In genomic region chr14:31243860-31244259, GRCh38 we compare ENCODE assay signal across 15 cellular contexts. TPM values are rescaled to one million over a fixed set of nuclear protein-coding genes. Genes with fewer than 3 reads are reported as not detected.
DNase-seq lines count a peak whose midpoint lies in the region; ATAC-seq and TF ChIP-seq lines count a peak whose summit lies in the region.
"Had no signal": no experiment of that assay in that cellular context is flagged by ENCODE, and none has a peak within 500 bp of the region (broad histone marks: within the 10 kb centered on the region; RNA-seq: fewer than 3 reads in every experiment).

No MANE protein-coding gene starts in this region.

- no peak for ATAC-seq in GM19463 (IDR thresholded peaks at IDR 0.05; ENCODE audit: unreplicated experiment)
- ATAC-seq: activated CD8-positive, alpha-beta memory T cell treated with anti-CD3 and anti-CD28 coated beads, Interleukin-2, amount 10 ng/mL, durations not matched to agents 7 days and 5 days; body of pancreas; stimulated activated naive CD8-positive, alpha-beta T cell treated with anti-CD3 and anti-CD28 coated beads, Interleukin-15, amount 100 ng/mL, for 72 hours had no signal

- H4K91ac ChIP-seq in mesenchymal stem cell (ENCODE audit: low read length) = no peak overlapping the region

- no peaks in the 10 kb centered on the region for H3K9me3 ChIP-seq in PC-9 (ENCODE audit: insufficient read depth, low read depth)
- H3K9me3 ChIP-seq in esophagus squamous epithelium = no peaks in the 10 kb centered on the region
- H3K9me3 ChIP-seq in mesenchymal stem cell (ENCODE audit: control insufficient read depth, low read length) = no peaks in the 10 kb centered on the region
- H3K9me3 ChIP-seq: body of pancreas had no signal

- POLR2A ChIA-PET in PC-9 (lab: Charles Lee; ENCODE audit: unreplicated experiment) = interaction anchor here (0.6 kb wide), 1 partner anchor 78 kb away, joined by 12 read pairs; no protein-coding TSS in a partner anchor

- H3K4me1 ChIP-seq in PC-9 (replicated peaks; ENCODE audit: insufficient read depth) (peaks cover 18% of the 10 kb centered on the region), esophagus squamous epithelium (peaks cover 4 to 44% (median 10%) of the 10 kb centered on the region in 3 donors), mesenchymal stem cell (ENCODE audit: control insufficient read depth, insufficient read depth, low read depth, low read length) (no peaks in the 10 kb centered on the region)
- H3K4me1 ChIP-seq: body of pancreas had no signal

- no peak overlapping the region for H3K18ac ChIP-seq in mesenchymal stem cell (ENCODE audit: low read depth in 1 of 2, low read length in 2 of 2)

- H3K27me3 ChIP-seq in PC-9 (ENCODE audit: insufficient read depth, low read depth) = no peaks in the 10 kb centered on the region
- H3K27me3 ChIP-seq in esophagus squamous epithelium = no peaks in the 10 kb centered on the region
- no peaks in the 10 kb centered on the region for H3K27me3 ChIP-seq in mesenchymal stem cell (ENCODE audit: control insufficient read depth in 1 of 2, insufficient read depth in 1 of 2, low read length in 2 of 2)
- H3K27me3 ChIP-seq: body of pancreas had no signal

- H2BK5ac ChIP-seq in mesenchymal stem cell (ENCODE audit: low read depth, low read length, poor library complexity, severe bottlenecking) = no peak overlapping the region

- WGBS in esophagus squamous epithelium, 2 donors = 40 to 47% methylated on average over 8 of the region's 8 CpGs
- 84% methylated on average over 8 of the region's 8 CpGs for WGBS in mesenchymal stem cell

- no peak overlapping the region for H2BK12ac ChIP-seq in mesenchymal stem cell (ENCODE audit: low read length in 2 of 2)

- H3F3A ChIP-seq in PC-9 (ENCODE audit: insufficient read depth, low read depth) = peaks cover 8% of the 10 kb centered on the region; the same call in 1 of the 2 replicates

- CTCF ChIA-PET in PC-9 (lab: Charles Lee) = no interaction called here

- H3K79me1 ChIP-seq in mesenchymal stem cell (replicated peaks; ENCODE audit: low read length, poor library complexity, severe bottlenecking) = no peaks in the 10 kb centered on the region

- H2AK5ac ChIP-seq in mesenchymal stem cell (ENCODE audit: low read length, severe bottlenecking) = no peak overlapping the region

- H3K4me3 ChIP-seq in PC-9 (peak overlapping the region; percentile 31; the same call in 1 of the 2 replicates), esophagus squamous epithelium (no peak overlapping the region), mesenchymal stem cell (ENCODE audit: insufficient read depth in 1 of 2, low read depth in 1 of 2, low read length in 2 of 2) (no peak overlapping the region)
- H3K4me3 ChIP-seq: body of pancreas had no signal

- no peak overlapping the region for H2BK120ac ChIP-seq in mesenchymal stem cell (ENCODE audit: low read depth, low read length)

- H3K79me2 ChIP-seq in PC-9 (ENCODE audit: low read depth) = no peaks in the 10 kb centered on the region

- H2AFZ ChIP-seq in PC-9 = peak overlapping the region; percentile 89; the same call in 1 of the 2 replicates
- no peak overlapping the region for H2AFZ ChIP-seq in mesenchymal stem cell (ENCODE audit: low read depth, low read length)

- no peak overlapping the region for H3K23ac ChIP-seq in mesenchymal stem cell (ENCODE audit: low read length in 2 of 2)

- H3K36me3 ChIP-seq in PC-9 (ENCODE audit: low read depth) = no peaks in the 10 kb centered on the region
- no peaks in the 10 kb centered on the region for H3K36me3 ChIP-seq in esophagus squamous epithelium
- no peaks in the 10 kb centered on the region for H3K36me3 ChIP-seq in mesenchymal stem cell (ENCODE audit: control insufficient read depth in 1 of 2, insufficient read depth in 2 of 2, low read depth in 1 of 2, low read length in 2 of 2)

- no TSS peak for BruUV-seq in PC-9 (replicated peaks; lab: Mats Ljungman, UMichigan)

- no peak overlapping the region for H3K14ac ChIP-seq in mesenchymal stem cell (ENCODE audit: low read length in 2 of 2)

- H3K9ac ChIP-seq in mesenchymal stem cell (ENCODE audit: low read length) = no peak overlapping the region

- H3K27ac ChIP-seq in PC-9 = peak overlapping the region; percentile 97
- peak overlapping the region; percentile 75 to 90 (median 88) for H3K27ac ChIP-seq in esophagus squamous epithelium
- H3K27ac ChIP-seq in mesenchymal stem cell (ENCODE audit: low read length, poor library complexity, severe bottlenecking) = no peak overlapping the region
- H3K27ac ChIP-seq: body of pancreas had no signal

- H4K8ac ChIP-seq in mesenchymal stem cell (ENCODE audit: low read length) = no peak overlapping the region

- intact Hi-C loops in PC-9 (cut with micrococcal nuclease; ENCODE audit: unreplicated experiment) (loop anchor here (2.0 kb wide), 1 partner anchor 19 kb away; no protein-coding TSS in a partner anchor), esophagus squamous epithelium (cut with DNase I) (no loop called here)

- H3K9me2 ChIP-seq in PC-9 (ENCODE audit: insufficient read depth) = no peaks in the 10 kb centered on the region

- TF ChIP-seq CTCF in PC-9 (conservative IDR thresholded peaks at IDR 0.05) (no peak), esophagus squamous epithelium (IDR thresholded peaks at IDR 0.05) (peak in 2 of 6 experiments; percentile 10 to 18)

- H3K4me2 ChIP-seq in PC-9 = peak overlapping the region; percentile 66
- H3K4me2 ChIP-seq in mesenchymal stem cell (ENCODE audit: low read length, poor library complexity, severe bottlenecking) = no peak overlapping the region

- TF ChIP-seq POLR2A in esophagus squamous epithelium (IDR thresholded peaks at IDR 0.05) = no peak

- no peak overlapping the region for H2BK15ac ChIP-seq in mesenchymal stem cell (ENCODE audit: low read depth, poor library complexity, severe bottlenecking)

- peak; percentile 64 for DNase-seq in activated CD4-positive, alpha-beta T cell treated with anti-CD3 and anti-CD28 coated beads for 48 hours
- no peak for DNase-seq in activated CD4-positive, alpha-beta T cell treated with anti-CD3 and anti-CD28 coated beads, Interleukin-2, amount 50 U/mL, for 1 hour
- DNase-seq in PC-9 (peak; percentile 75 to 94), esophagus squamous epithelium (lab: John Stamatoyannopoulos, UW) (no peak), GF-D8 (lab: John Stamatoyannopoulos, UW) (no peak), mesenchymal stem cell (no peak)
- DNase-seq in stimulated activated CD4-positive, alpha-beta T cell treated with anti-CD3 and anti-CD28 coated beads, Interleukin-2, amount 100 ng/mL, for 4 hours (ENCODE audit: low read depth) = peak; percentile 9
- DNase-seq: ACHN; activated CD8-positive, alpha-beta memory T cell treated with anti-CD3 and anti-CD28 coated beads, Interleukin-2, amount 10 ng/mL, durations not matched to agents 7 days and 5 days; body of pancreas; DMS79; NCI-H1092; NCI-H748 treated with DMSO at 0.1 percent for 48 hours had no signal

- H3K4ac ChIP-seq in mesenchymal stem cell (ENCODE audit: low read depth in 1 of 2, low read length in 2 of 2) = no peak overlapping the region

- no peaks in the 10 kb centered on the region for H4K20me1 ChIP-seq in PC-9 (ENCODE audit: insufficient read depth)

RNA-seq across cellular contexts. Expression of gene HECTD1, which starts 36.3 kb away (rescaled TPM):
- total RNA-seq in PC-9 (2021) = 93.9 and 94.4 TPM in 2 replicates
- 100 to 1,000 TPM; 175 to 250 (median 194) TPM for total RNA-seq in esophagus squamous epithelium
- polyA plus RNA-seq in mesenchymal stem cell (2013, experiment 1 of 2) = 44.7 TPM
- 42.1 TPM for polyA plus RNA-seq in mesenchymal stem cell (2013, experiment 2 of 2)

Comparison
In these comparisons a context has a peak if more than half of its experiments do, and no peak if none do; other contexts are left out.
1. DNase-seq: peak in activated CD4-positive, alpha-beta T cell treated with anti-CD3 and anti-CD28 coated beads for 48 hours (single experiment), PC-9 (2 of 2) and stimulated activated CD4-positive, alpha-beta T cell treated with anti-CD3 and anti-CD28 coated beads, Interleukin-2, amount 100 ng/mL, for 4 hours (single experiment); none in activated CD4-positive, alpha-beta T cell treated with anti-CD3 and anti-CD28 coated beads, Interleukin-2, amount 50 U/mL, for 1 hour (single experiment), esophagus squamous epithelium (single experiment), GF-D8 (single experiment) and mesenchymal stem cell (single experiment).